ENCODE assay signal across 2 cellular contexts in the genomic region with DNA sequence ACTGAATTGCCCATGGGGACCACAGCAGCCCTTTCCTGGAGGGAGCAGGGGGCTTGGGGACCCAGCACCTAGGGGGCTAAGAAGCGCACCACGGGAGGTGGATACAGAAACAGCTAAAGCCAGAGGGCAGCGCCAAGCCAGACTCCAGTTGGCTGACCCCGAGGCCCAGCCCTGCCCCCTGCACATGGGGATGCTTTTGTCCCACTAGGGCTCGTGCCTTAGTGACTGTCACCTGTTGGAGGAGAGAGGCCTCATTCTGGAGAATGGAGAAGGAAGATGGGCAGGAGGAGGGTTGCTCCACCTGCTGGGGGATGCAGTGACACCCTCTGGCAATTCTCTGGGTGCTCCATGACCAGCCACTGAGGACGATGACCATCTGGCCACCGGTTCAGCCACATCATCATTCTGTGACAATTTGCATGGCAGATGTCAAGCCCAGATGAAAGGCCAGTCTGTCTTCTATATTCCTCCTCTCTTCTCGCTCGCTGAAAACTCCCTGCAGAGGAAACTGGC.
TF ChIP-seq lines count a peak whose summit lies in the region.

No MANE protein-coding gene starts in this region.

TF ChIP-seq in HCT116, 20 proteins besides CTCF, POLR2A, EP300 and RAD21:
- TF ChIP-seq TCF7L2 (IDR thresholded peaks at IDR 0.05; ENCODE audit: borderline replicate concordance, extremely low read depth, insufficient read depth, insufficient read length) (no peak), EGR1 (IDR thresholded peaks at IDR 0.05; ENCODE audit: low read depth) (no peak), CBX3 (IDR thresholded peaks at IDR 0.05; ENCODE audit: low read depth) (no peak), SRF (IDR thresholded peaks at IDR 0.05; ENCODE audit: low read depth) (no peak), JUND (IDR thresholded peaks at IDR 0.05) (no peak), ZFX (IDR thresholded peaks at IDR 0.05) (no peak), CEBPB (IDR thresholded peaks at IDR 0.05; ENCODE audit: low read depth) (no peak), EZH2phosphoT487 (IDR thresholded peaks at IDR 0.05; ENCODE audit: borderline replicate concordance) (no peak), POLR2AphosphoS5 (IDR thresholded peaks at IDR 0.05; ENCODE audit: low read depth, low read length) (no peak), EZH2 (IDR thresholded peaks at IDR 0.05) (no peak), SIN3A (IDR thresholded peaks at IDR 0.05; ENCODE audit: low read depth) (no peak), ZNF274 (IDR thresholded peaks at IDR 0.05; ENCODE audit: low read depth, low read length) (no peak), FOSL1 (IDR thresholded peaks at IDR 0.05; ENCODE audit: low read depth) (no peak), ELF1 (IDR thresholded peaks at IDR 0.05; ENCODE audit: borderline replicate concordance, low read depth) (no peak), SP1 (IDR thresholded peaks at IDR 0.05; ENCODE audit: low read depth) (no peak), YY1 (IDR thresholded peaks at IDR 0.05; ENCODE audit: extremely low read depth, insufficient replicate concordance, low read depth, low read length) (no peak)
- TF ChIP-seq, protein P1, sequence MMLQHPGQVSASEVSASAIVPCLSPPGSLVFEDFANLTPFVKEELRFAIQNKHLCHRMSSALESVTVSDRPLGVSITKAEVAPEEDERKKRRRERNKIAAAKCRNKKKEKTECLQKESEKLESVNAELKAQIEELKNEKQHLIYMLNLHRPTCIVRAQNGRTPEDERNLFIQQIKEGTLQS (IDR thresholded peaks at IDR 0.05) = no peak
- TF ChIP-seq, protein P2, sequence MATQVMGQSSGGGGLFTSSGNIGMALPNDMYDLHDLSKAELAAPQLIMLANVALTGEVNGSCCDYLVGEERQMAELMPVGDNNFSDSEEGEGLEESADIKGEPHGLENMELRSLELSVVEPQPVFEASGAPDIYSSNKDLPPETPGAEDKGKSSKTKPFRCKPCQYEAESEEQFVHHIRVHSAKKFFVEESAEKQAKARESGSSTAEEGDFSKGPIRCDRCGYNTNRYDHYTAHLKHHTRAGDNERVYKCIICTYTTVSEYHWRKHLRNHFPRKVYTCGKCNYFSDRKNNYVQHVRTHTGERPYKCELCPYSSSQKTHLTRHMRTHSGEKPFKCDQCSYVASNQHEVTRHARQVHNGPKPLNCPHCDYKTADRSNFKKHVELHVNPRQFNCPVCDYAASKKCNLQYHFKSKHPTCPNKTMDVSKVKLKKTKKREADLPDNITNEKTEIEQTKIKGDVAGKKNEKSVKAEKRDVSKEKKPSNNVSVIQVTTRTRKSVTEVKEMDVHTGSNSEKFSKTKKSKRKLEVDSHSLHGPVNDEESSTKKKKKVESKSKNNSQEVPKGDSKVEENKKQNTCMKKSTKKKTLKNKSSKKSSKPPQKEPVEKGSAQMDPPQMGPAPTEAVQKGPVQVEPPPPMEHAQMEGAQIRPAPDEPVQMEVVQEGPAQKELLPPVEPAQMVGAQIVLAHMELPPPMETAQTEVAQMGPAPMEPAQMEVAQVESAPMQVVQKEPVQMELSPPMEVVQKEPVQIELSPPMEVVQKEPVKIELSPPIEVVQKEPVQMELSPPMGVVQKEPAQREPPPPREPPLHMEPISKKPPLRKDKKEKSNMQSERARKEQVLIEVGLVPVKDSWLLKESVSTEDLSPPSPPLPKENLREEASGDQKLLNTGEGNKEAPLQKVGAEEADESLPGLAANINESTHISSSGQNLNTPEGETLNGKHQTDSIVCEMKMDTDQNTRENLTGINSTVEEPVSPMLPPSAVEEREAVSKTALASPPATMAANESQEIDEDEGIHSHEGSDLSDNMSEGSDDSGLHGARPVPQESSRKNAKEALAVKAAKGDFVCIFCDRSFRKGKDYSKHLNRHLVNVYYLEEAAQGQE (IDR thresholded peaks at IDR 0.05; ENCODE audit: low read depth) = no peak
- TF ChIP-seq, protein P3, sequence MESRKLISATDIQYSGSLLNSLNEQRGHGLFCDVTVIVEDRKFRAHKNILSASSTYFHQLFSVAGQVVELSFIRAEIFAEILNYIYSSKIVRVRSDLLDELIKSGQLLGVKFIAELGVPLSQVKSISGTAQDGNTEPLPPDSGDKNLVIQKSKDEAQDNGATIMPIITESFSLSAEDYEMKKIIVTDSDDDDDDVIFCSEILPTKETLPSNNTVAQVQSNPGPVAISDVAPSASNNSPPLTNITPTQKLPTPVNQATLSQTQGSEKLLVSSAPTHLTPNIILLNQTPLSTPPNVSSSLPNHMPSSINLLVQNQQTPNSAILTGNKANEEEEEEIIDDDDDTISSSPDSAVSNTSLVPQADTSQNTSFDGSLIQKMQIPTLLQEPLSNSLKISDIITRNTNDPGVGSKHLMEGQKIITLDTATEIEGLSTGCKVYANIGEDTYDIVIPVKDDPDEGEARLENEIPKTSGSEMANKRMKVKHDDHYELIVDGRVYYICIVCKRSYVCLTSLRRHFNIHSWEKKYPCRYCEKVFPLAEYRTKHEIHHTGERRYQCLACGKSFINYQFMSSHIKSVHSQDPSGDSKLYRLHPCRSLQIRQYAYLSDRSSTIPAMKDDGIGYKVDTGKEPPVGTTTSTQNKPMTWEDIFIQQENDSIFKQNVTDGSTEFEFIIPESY (IDR thresholded peaks at IDR 0.05; ENCODE audit: extremely low read depth, insufficient replicate concordance, low read length) = no peak
- TF ChIP-seq, protein P4, sequence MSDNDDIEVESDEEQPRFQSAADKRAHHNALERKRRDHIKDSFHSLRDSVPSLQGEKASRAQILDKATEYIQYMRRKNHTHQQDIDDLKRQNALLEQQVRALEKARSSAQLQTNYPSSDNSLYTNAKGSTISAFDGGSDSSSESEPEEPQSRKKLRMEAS (IDR thresholded peaks at IDR 0.05) = no peak
TF ChIP-seq in HCT116: peak in this region for 0.

TF ChIP-seq in K562, 482 proteins besides CTCF, POLR2A, EP300 and RAD21 (continued from another document):
- TF ChIP-seq, protein P5, sequence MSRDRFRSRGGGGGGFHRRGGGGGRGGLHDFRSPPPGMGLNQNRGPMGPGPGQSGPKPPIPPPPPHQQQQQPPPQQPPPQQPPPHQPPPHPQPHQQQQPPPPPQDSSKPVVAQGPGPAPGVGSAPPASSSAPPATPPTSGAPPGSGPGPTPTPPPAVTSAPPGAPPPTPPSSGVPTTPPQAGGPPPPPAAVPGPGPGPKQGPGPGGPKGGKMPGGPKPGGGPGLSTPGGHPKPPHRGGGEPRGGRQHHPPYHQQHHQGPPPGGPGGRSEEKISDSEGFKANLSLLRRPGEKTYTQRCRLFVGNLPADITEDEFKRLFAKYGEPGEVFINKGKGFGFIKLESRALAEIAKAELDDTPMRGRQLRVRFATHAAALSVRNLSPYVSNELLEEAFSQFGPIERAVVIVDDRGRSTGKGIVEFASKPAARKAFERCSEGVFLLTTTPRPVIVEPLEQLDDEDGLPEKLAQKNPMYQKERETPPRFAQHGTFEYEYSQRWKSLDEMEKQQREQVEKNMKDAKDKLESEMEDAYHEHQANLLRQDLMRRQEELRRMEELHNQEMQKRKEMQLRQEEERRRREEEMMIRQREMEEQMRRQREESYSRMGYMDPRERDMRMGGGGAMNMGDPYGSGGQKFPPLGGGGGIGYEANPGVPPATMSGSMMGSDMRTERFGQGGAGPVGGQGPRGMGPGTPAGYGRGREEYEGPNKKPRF (IDR thresholded peaks at IDR 0.05; ENCODE audit: low read depth, low read length) = no peak
- TF ChIP-seq, protein P6, sequence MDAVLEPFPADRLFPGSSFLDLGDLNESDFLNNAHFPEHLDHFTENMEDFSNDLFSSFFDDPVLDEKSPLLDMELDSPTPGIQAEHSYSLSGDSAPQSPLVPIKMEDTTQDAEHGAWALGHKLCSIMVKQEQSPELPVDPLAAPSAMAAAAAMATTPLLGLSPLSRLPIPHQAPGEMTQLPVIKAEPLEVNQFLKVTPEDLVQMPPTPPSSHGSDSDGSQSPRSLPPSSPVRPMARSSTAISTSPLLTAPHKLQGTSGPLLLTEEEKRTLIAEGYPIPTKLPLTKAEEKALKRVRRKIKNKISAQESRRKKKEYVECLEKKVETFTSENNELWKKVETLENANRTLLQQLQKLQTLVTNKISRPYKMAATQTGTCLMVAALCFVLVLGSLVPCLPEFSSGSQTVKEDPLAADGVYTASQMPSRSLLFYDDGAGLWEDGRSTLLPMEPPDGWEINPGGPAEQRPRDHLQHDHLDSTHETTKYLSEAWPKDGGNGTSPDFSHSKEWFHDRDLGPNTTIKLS (IDR thresholded peaks at IDR 0.05; ENCODE audit: borderline replicate concordance, low read depth) = no peak
- TF ChIP-seq NR3C1 (CRISPR knock-in tag; IDR thresholded peaks at IDR 0.05) (no peak), YBX1 (IDR thresholded peaks at IDR 0.05) (no peak), SAFB2 (IDR thresholded peaks at IDR 0.05; ENCODE audit: borderline replicate concordance, low read depth, low read length, severe bottlenecking) (no peak), SMARCA4 (IDR thresholded peaks at IDR 0.05) (no peak), ZNF324 (CRISPR knock-in tag; IDR thresholded peaks at IDR 0.05) (no peak), NFYB (IDR thresholded peaks at IDR 0.05; ENCODE audit: extremely low read depth, insufficient read length) (no peak), CSDE1 (IDR thresholded peaks at IDR 0.05) (no peak), BMI1 (IDR thresholded peaks at IDR 0.05; ENCODE audit: low read length) (no peak), RBM22 (IDR thresholded peaks at IDR 0.05; ENCODE audit: low read depth, low read length, poor library complexity, severe bottlenecking) (no peak)
- TF ChIP-seq, protein P7, sequence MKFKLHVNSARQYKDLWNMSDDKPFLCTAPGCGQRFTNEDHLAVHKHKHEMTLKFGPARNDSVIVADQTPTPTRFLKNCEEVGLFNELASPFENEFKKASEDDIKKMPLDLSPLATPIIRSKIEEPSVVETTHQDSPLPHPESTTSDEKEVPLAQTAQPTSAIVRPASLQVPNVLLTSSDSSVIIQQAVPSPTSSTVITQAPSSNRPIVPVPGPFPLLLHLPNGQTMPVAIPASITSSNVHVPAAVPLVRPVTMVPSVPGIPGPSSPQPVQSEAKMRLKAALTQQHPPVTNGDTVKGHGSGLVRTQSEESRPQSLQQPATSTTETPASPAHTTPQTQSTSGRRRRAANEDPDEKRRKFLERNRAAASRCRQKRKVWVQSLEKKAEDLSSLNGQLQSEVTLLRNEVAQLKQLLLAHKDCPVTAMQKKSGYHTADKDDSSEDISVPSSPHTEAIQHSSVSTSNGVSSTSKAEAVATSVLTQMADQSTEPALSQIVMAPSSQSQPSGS (CRISPR knock-in tag; IDR thresholded peaks at IDR 0.05) = no peak
